30 cellular contexts compared by ENCODE assay signal in the genomic region with DNA sequence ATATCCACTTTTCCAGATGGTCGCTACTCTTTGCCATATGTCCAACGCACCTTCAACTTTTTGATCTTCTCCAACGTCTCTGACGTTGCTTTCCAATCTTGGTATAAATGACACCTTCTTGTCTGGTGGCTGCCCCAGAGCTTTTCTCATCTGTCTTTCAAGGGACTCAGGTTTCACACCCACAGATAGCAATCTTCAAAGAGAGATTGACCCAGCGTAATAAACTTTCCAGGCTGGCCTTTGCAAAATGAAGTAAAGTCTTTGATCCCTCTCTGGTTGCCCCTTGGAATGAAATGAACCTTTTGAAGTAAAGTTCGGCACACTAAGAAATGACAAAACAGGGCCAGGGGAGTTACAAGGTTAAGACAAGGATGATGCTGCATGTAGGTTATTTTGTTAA.
"Had no signal": no experiment of that assay in that cellular context is flagged by ENCODE, and none has a peak within 500 bp of the region (broad histone marks: within the 10 kb centered on the region; RNA-seq: fewer than 3 reads in every experiment).

No MANE protein-coding gene starts in this region.

- H3K27ac ChIP-seq: adrenal gland, breast epithelium, KMS-11, Peyer's patch, SJSA1, VCaP had no signal

- H3K27me3 ChIP-seq: adrenal gland, body of pancreas, breast epithelium, Peyer's patch, SJSA1 had no signal

- H3K9me3 ChIP-seq: adrenal gland, body of pancreas, breast epithelium, Peyer's patch, SJSA1 had no signal

- H3K4me1 ChIP-seq: adrenal gland, breast epithelium, Peyer's patch, SJSA1 had no signal

- ATAC-seq: activated naive CD4-positive, alpha-beta T cell treated with anti-CD3 and anti-CD28 coated beads, Interleukin-2, amount 50 U/mL, for 72 hours; activated T-cell treated with anti-CD3 and anti-CD28 coated beads, Interleukin-2, amount 50 U/mL, for 4 hours; body of pancreas; PC-3 had no signal

- H3K4me2 ChIP-seq: KMS-11 had no signal

- DNase-seq: activated B cell treated with CpG ODN at 0.5 μM for 24 hours; activated CD4-positive, alpha-beta memory T cell treated with anti-CD3 and anti-CD28 coated beads for 36 hours; activated CD4-positive, alpha-beta T cell treated with anti-CD3 and anti-CD28 coated beads for 4 hours; activated CD4-positive, alpha-beta T cell treated with anti-CD3 and anti-CD28 coated beads, Interleukin-2, amount 50 U/mL, for 1 hour; activated CD4-positive, CD25-positive, alpha-beta regulatory T cell treated with anti-CD3 and anti-CD28 coated beads, Interleukin-2, amount 50 U/mL, for 72 hours; activated CD8-positive, alpha-beta memory T cell treated with anti-CD3 and anti-CD28 coated beads, Interleukin-2, amount 50 U/mL, for 4 hours; activated gamma-delta T cell treated with Interleukin-2 at 50 U/mL for 16 hours; activated naive CD4-positive, alpha-beta T cell treated with anti-CD3 and anti-CD28 coated beads for 36 hours; activated T-cell treated with anti-CD3 and anti-CD28 coated beads for 4 hours; activated T-cell treated with anti-CD3 and anti-CD28 coated beads, Interleukin-2, amount 50 U/mL, for 4 hours; adrenal gland; body of pancreas; NCI-H1105; NCI-H1417 treated with DMSO at 0.1 percent for 48 hours; NCI-H187 treated with DMSO at 0.1 percent for 48 hours; NCI-H2081; NCI-H226; NCI-H524 treated with DMSO at 0.1 percent for 48 hours; Peyer's patch; RPMI8226; SHP77 treated with DMSO at 0.1 percent for 48 hours; T-helper 1 cell; T-helper 2 cell; T-helper 9 cell had no signal

- H3K9ac ChIP-seq: KMS-11 had no signal

- H3K4me3 ChIP-seq: adrenal gland, body of pancreas, breast epithelium, Peyer's patch, SJSA1 had no signal

- H3K36me3 ChIP-seq: adrenal gland, breast epithelium, Peyer's patch, SJSA1 had no signal
